ENCODE assay signal across 8 cellular contexts in genomic region chr7:87933605-87933952, GRCh38. TPM values are rescaled to one million over a fixed set of nuclear protein-coding genes. Genes with fewer than 3 reads are reported as not detected.
DNase-seq lines count a peak whose midpoint lies in the region; ATAC-seq, FAIRE-seq and TF ChIP-seq lines count a peak whose summit lies in the region.

No MANE protein-coding gene starts in this region.

- H3K36me3 ChIP-seq in BLaER1: peaks cover 1% of the 10 kb centered on the region; the same call in 1 of the 2 replicates
- peaks cover 4% of the 10 kb centered on the region; the same call in 1 of the 2 replicates for H3K36me3 ChIP-seq in SK-N-MC (ENCODE audit: insufficient read depth, low read length)
- no peaks in the 10 kb centered on the region for H3K36me3 ChIP-seq in suprapubic skin
- H3K36me3 ChIP-seq in small intestine (ENCODE audit: control insufficient read depth in 2 of 2, insufficient read depth in 2 of 2, low read length in 2 of 2): no peaks in the 10 kb centered on the region

- H3K9me3 ChIP-seq in BLaER1 (no peaks in the 10 kb centered on the region), SK-N-MC (ENCODE audit: low read depth, low read length) (no peaks in the 10 kb centered on the region), right cardiac atrium (ENCODE audit: control insufficient read depth, low read length) (no peaks in the 10 kb centered on the region), suprapubic skin (no peaks in the 10 kb centered on the region), small intestine (ENCODE audit: control insufficient read depth, low read depth) (no peaks in the 10 kb centered on the region)

- DNase-seq in SK-N-MC (ENCODE audit: low read depth, low spot score): peak; percentile 3
- no peak for DNase-seq in right cardiac atrium
- no peak for DNase-seq in suprapubic skin (ENCODE audit: low spot score in 2 of 2)
- DNase-seq in SW 1271 (lab: John Stamatoyannopoulos, UW): no peak
- DNase-seq in small intestine: no peak
- DNase-seq in NK-92 (lab: John Stamatoyannopoulos, UW; ENCODE audit: unreplicated experiment): no peak

- intact Hi-C loops in right cardiac atrium (cut with DNase I): no loop called here

- no peak for FAIRE-seq in small intestine (lab: Jason Lieb, UNC)

- H3K4me1 ChIP-seq in BLaER1 (peaks cover 8% of the 10 kb centered on the region), right cardiac atrium (ENCODE audit: control insufficient read depth, insufficient read depth, low read length) (no peaks in the 10 kb centered on the region), suprapubic skin (peaks cover 10% of the 10 kb centered on the region), small intestine (ENCODE audit: control insufficient read depth in 2 of 2, insufficient read depth in 1 of 2, low read depth in 1 of 2, low read length in 1 of 2) (peaks cover 2 to 3% of the 10 kb centered on the region in 2 donors)

- TF ChIP-seq CTCF in suprapubic skin (IDR thresholded peaks at IDR 0.05): no peak

- no peaks in the 10 kb centered on the region for H4K20me1 ChIP-seq in BLaER1

- peaks cover 6% of the 10 kb centered on the region for H3K27me3 ChIP-seq in BLaER1
- H3K27me3 ChIP-seq in right cardiac atrium (ENCODE audit: control insufficient read depth, insufficient read depth): no peaks in the 10 kb centered on the region
- peaks cover 10% of the 10 kb centered on the region for H3K27me3 ChIP-seq in suprapubic skin
- H3K27me3 ChIP-seq in small intestine (ENCODE audit: control insufficient read depth in 2 of 2, insufficient read depth in 2 of 2, low read length in 2 of 2): peaks cover 0 to 2% of the 10 kb centered on the region in 2 donors

- H3K27ac ChIP-seq in BLaER1 (no peak overlapping the region), SK-N-MC (no peak overlapping the region), right cardiac atrium (ENCODE audit: low read length) (no peak overlapping the region), suprapubic skin (no peak overlapping the region), small intestine (ENCODE audit: low read depth in 1 of 2, low read length in 1 of 2) (no peak overlapping the region)

- TF ChIP-seq EP300 in suprapubic skin (IDR thresholded peaks at IDR 0.05): no peak

- peak overlapping the region; percentile 93 for H3K4me2 ChIP-seq in BLaER1

- H3K9ac ChIP-seq in BLaER1 (no peak overlapping the region), SK-N-MC (ENCODE audit: insufficient read length) (peak overlapping the region; percentile 62)

- H3K4me3 ChIP-seq in BLaER1 (peak overlapping the region; percentile 88), SK-N-MC (peak overlapping the region; percentile 97), right cardiac atrium (ENCODE audit: low read length) (peak overlapping the region; percentile 56), suprapubic skin (peak overlapping the region; percentile 86), small intestine (ENCODE audit: low read depth in 1 of 2, low read length in 2 of 2) (peak overlapping the region in 1 of 2 donors; percentile 67)

- no peak for TF ChIP-seq POLR2A in suprapubic skin (IDR thresholded peaks at IDR 0.05)

- peak; percentile 13 for ATAC-seq in GM21723 (IDR thresholded peaks at IDR 0.05; ENCODE audit: unreplicated experiment)
- ATAC-seq in right cardiac atrium: no peak

- 9% methylated on average over 9 of the region's 9 CpGs for WGBS in right cardiac atrium
- 12% methylated on average over 9 of the region's 9 CpGs for WGBS in suprapubic skin
- 5 to 12% (median 9%) methylated on average over 9 of the region's 9 CpGs for WGBS in small intestine, 3 donors

RNA-seq across cellular contexts. Expression of gene ADAM22, which starts 0.5 kb away (rescaled TPM):
- total RNA-seq in right cardiac atrium (1 to 10 TPM; 2.5 to 5.6 (median 3.9) TPM), suprapubic skin (1 to 10 TPM in 3 of 4 donors, under 1 TPM in 1; 0.53 to 2.7 (median 1.5) TPM)
- polyA plus RNA-seq in right cardiac atrium (0.57 TPM), small intestine (under 1 TPM in 1 of 3 donors, not detected in 2; 0.94 TPM)

RNA-seq across cellular contexts. Expression of gene DBF4, which starts 57.3 kb away (rescaled TPM):
- 1 to 10 TPM; 2.2 to 2.8 (median 2.5) TPM for total RNA-seq in right cardiac atrium
- 1.6 TPM for polyA plus RNA-seq in right cardiac atrium
- 10 to 100 TPM; 16.7 to 32.1 (median 20.1) TPM for total RNA-seq in suprapubic skin
- polyA plus RNA-seq in small intestine: 10 to 100 TPM in 1 of 3 donors, 1 to 10 TPM in 2; 2.0 to 12.7 (median 4.9) TPM

RNA-seq across cellular contexts. Expression of gene SLC25A40, which starts 57.4 kb away (rescaled TPM):
- total RNA-seq in right cardiac atrium (10 to 100 TPM; 25.7 to 28.4 (median 27.1) TPM), suprapubic skin (10 to 100 TPM; 14.5 to 68.8 (median 19.8) TPM)
- polyA plus RNA-seq in right cardiac atrium (8.6 TPM), small intestine (1 to 10 TPM; 5.1 to 6.1 (median 5.1) TPM)

Comparison
In these comparisons a context has a peak if more than half of its experiments do, and no peak if none do; other contexts are left out.
1. RNA of gene DBF4, which starts 57.3 kb away (total RNA-seq): 16.7 to 32.1 TPM in suprapubic skin; 2.2 to 2.8 TPM in right cardiac atrium; every median in the first group is over 4 times any median in the second.